In the genomic region with DNA sequence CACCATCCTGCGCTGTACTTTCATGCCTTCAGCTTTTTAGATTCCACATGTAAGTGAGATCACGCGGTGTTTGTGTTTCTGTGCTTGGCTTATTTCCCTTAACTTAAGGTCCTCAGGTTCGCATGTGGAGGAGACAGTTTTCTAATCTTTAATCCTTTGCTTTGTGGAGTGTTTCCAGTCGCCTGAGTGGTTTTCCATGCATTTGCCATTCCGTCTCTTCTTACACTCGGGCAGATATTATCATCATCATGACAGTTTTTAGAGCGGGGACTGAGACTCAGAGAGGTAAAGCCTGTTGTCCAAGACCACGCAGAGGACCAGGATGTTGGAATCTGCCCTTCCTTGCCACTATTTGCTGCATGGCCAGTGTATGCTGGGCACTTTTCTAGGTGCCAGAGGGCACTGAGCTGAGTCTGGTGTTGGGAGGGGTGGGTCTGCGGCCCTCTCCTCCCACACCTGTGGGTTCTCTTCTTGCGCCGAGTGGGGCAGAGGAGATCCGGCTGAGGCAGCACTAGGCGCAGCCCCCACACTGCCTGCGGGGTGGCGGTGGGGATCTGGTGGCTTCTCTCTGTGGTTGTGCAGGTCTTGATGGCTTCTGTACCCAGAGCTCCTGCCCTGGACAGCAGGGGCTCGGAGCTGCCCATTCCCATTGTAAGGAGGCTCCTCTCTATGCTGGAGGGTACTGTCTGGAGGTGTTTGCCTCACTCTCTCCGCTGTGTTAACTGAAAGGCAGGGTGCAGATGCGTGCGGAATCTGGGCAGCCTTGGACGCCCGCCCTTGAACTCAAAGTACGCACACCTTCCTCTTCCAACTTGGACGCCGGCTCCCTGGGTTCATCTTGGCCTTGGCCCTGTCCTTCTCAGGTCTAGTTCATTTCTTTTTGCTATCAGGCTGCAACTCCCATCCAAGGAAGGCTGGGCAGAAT, we compare ENCODE assay signal across 20 cellular contexts.
DNase-seq lines count a peak whose midpoint lies in the region; ATAC-seq lines count a peak whose summit lies in the region.
"Had no signal": no experiment of that assay in that cellular context is flagged by ENCODE, and none has a peak within 500 bp of the region (broad histone marks: within the 10 kb centered on the region; RNA-seq: fewer than 3 reads in every experiment).

No MANE protein-coding gene starts in this region.

- H2BK120ac ChIP-seq in trophoblast cell (ENCODE audit: insufficient read depth, low read length, poor library complexity): no peak overlapping the region

- H3K4me3 Mint-ChIP-seq in stimulated activated naive CD8-positive, alpha-beta T cell treated with anti-CD3 and anti-CD28 coated beads, Interleukin-15, amount 100 ng/mL, for 72 hours: no peak overlapping the region
- H3K4me3 Mint-ChIP-seq: B cell; CD8-positive, alpha-beta T cell had no signal

- no peaks in the 10 kb centered on the region for H3K27me3 ChIP-seq in trophoblast cell (ENCODE audit: insufficient read depth, low read length)
- H3K27me3 ChIP-seq: Peyer's patch had no signal

- H3K27me3 Mint-ChIP-seq in stimulated activated naive CD8-positive, alpha-beta T cell treated with anti-CD3 and anti-CD28 coated beads, Interleukin-15, amount 100 ng/mL, for 72 hours: no peaks in the 10 kb centered on the region
- H3K27me3 Mint-ChIP-seq: B cell had no signal

- no peak overlapping the region for H3K27ac ChIP-seq in trophoblast cell (ENCODE audit: low read depth, low read length)
- H3K27ac ChIP-seq: HL-60, Peyer's patch had no signal

- ATAC-seq in stimulated activated naive CD8-positive, alpha-beta T cell treated with anti-CD3 and anti-CD28 coated beads, Interleukin-15, amount 100 ng/mL, for 72 hours: peak; percentile 31
- no peak for ATAC-seq in stimulated activated naive CD8-positive, alpha-beta T cell treated with anti-CD3 and anti-CD28 coated beads, Interleukin-15, Interleukin-2, amounts not matched to agents 100 U/mL and 50 U/mL, for 24 hours
- no peak for ATAC-seq in GM21423 (IDR thresholded peaks at IDR 0.05; ENCODE audit: unreplicated experiment)
- ATAC-seq: CD8-positive, alpha-beta T cell had no signal

- H3K79me1 ChIP-seq in trophoblast cell (ENCODE audit: low read length): no peaks in the 10 kb centered on the region

- H2BK12ac ChIP-seq in trophoblast cell (ENCODE audit: low read length): no peak overlapping the region

- H3K4me2 ChIP-seq in trophoblast cell (ENCODE audit: low read length): no peak overlapping the region

- H3K4ac ChIP-seq in trophoblast cell (ENCODE audit: low read depth, low read length): no peak overlapping the region

- no peaks in the 10 kb centered on the region for H3K36me3 ChIP-seq in trophoblast cell (ENCODE audit: control insufficient read depth in 1 of 2, insufficient read depth in 2 of 2, low read length in 2 of 2)
- H3K36me3 ChIP-seq: Peyer's patch had no signal

- H2AK5ac ChIP-seq in trophoblast cell (ENCODE audit: low read length): no peak overlapping the region

- no peak overlapping the region for H3K4me3 ChIP-seq in trophoblast cell (ENCODE audit: low read depth, low read length)
- H3K4me3 ChIP-seq: Peyer's patch had no signal

- H3K14ac ChIP-seq in trophoblast cell (ENCODE audit: low read length): no peak overlapping the region

- H2AFZ ChIP-seq in trophoblast cell (ENCODE audit: insufficient read depth, low read length, poor library complexity): no peak overlapping the region

- H3K4me1 ChIP-seq in trophoblast cell (ENCODE audit: control insufficient read depth in 1 of 2, insufficient read depth in 2 of 2, low read length in 2 of 2): peaks cover 2 to 4% of the 10 kb centered on the region in 2 experiments
- H3K4me1 ChIP-seq: Peyer's patch had no signal

- no peak for DNase-seq in stimulated activated naive CD8-positive, alpha-beta T cell treated with anti-CD3 and anti-CD28 coated beads, Interleukin-15, amount 100 ng/mL, for 72 hours
- no peak for DNase-seq in stimulated activated naive CD8-positive, alpha-beta T cell treated with anti-CD3 and anti-CD28 coated beads, Interleukin-15, Interleukin-2, amounts not matched to agents 100 U/mL and 50 U/mL, for 24 hours
- DNase-seq in islet precursor cell (peak; percentile 45), retina (peak; percentile 31), trophoblast cell (no peak), Ammon's horn (ENCODE audit: low spot score) (no peak)
- DNase-seq: ACHN; CD8-positive, alpha-beta T cell; DND-41; GDM1; GOT3; NCI-H1092 treated with DMSO at 0.1 percent for 48 hours; NCI-H187; NCI-H2171; NCI-H446 treated with DMSO at 0.1 percent for 48 hours; Peyer's patch; SHP77 treated with DMSO at 0.1 percent for 48 hours had no signal

- no peak overlapping the region for H3K18ac ChIP-seq in trophoblast cell (ENCODE audit: low read length)

- WGBS in trophoblast cell (ENCODE audit: extremely low coverage, insufficient coverage, insufficient read length): no CpG with 5 or more reads among the region's 25 CpGs

- H4K12ac ChIP-seq in trophoblast cell (ENCODE audit: low read depth, low read length): no peak overlapping the region

- H4K91ac ChIP-seq in trophoblast cell (ENCODE audit: low read depth, low read length): no peak overlapping the region

- H4K8ac ChIP-seq in trophoblast cell (ENCODE audit: low read depth, low read length): no peak overlapping the region

- H3K27ac Mint-ChIP-seq in stimulated activated naive CD8-positive, alpha-beta T cell treated with anti-CD3 and anti-CD28 coated beads, Interleukin-15, amount 100 ng/mL, for 72 hours: peak overlapping the region in 1 of 2 donors; percentile 17
- H3K27ac Mint-ChIP-seq: B cell; CD8-positive, alpha-beta T cell had no signal

- no peak overlapping the region for H3K23ac ChIP-seq in trophoblast cell (ENCODE audit: low read length)

- no peak overlapping the region for H2BK5ac ChIP-seq in trophoblast cell (ENCODE audit: low read depth, low read length, poor library complexity)

- H3K79me2 ChIP-seq in trophoblast cell (ENCODE audit: control insufficient read depth, insufficient read depth, low read length, poor library complexity): no peaks in the 10 kb centered on the region

- H3K9me3 ChIP-seq in trophoblast cell (ENCODE audit: insufficient read depth, low read depth, low read length): no peaks in the 10 kb centered on the region
- H3K9me3 ChIP-seq: Peyer's patch had no signal

- H3K9me3 Mint-ChIP-seq in stimulated activated naive CD8-positive, alpha-beta T cell treated with anti-CD3 and anti-CD28 coated beads, Interleukin-15, amount 100 ng/mL, for 72 hours: no peaks in the 10 kb centered on the region
- H3K9me3 Mint-ChIP-seq: CD8-positive, alpha-beta T cell had no signal

- no peak overlapping the region for H3K9ac ChIP-seq in trophoblast cell (ENCODE audit: low read length)

- no peaks in the 10 kb centered on the region for H3K4me1 Mint-ChIP-seq in stimulated activated naive CD8-positive, alpha-beta T cell treated with anti-CD3 and anti-CD28 coated beads, Interleukin-15, amount 100 ng/mL, for 72 hours
- H3K4me1 Mint-ChIP-seq: B cell had no signal

Comparison
In these comparisons a context has a peak if more than half of its experiments do, and no peak if none do; other contexts are left out.
1. DNase-seq: peak in islet precursor cell (single experiment) and retina (single experiment); none in stimulated activated naive CD8-positive, alpha-beta T cell treated with anti-CD3 and anti-CD28 coated beads, Interleukin-15, amount 100 ng/mL, for 72 hours (0 of 2), stimulated activated naive CD8-positive, alpha-beta T cell treated with anti-CD3 and anti-CD28 coated beads, Interleukin-15, Interleukin-2, amounts not matched to agents 100 U/mL and 50 U/mL, for 24 hours (single experiment), trophoblast cell (0 of 2) and Ammon's horn (single experiment).